Comparison of ENCODE assay signal across 1 cellular context in the genomic region with DNA sequence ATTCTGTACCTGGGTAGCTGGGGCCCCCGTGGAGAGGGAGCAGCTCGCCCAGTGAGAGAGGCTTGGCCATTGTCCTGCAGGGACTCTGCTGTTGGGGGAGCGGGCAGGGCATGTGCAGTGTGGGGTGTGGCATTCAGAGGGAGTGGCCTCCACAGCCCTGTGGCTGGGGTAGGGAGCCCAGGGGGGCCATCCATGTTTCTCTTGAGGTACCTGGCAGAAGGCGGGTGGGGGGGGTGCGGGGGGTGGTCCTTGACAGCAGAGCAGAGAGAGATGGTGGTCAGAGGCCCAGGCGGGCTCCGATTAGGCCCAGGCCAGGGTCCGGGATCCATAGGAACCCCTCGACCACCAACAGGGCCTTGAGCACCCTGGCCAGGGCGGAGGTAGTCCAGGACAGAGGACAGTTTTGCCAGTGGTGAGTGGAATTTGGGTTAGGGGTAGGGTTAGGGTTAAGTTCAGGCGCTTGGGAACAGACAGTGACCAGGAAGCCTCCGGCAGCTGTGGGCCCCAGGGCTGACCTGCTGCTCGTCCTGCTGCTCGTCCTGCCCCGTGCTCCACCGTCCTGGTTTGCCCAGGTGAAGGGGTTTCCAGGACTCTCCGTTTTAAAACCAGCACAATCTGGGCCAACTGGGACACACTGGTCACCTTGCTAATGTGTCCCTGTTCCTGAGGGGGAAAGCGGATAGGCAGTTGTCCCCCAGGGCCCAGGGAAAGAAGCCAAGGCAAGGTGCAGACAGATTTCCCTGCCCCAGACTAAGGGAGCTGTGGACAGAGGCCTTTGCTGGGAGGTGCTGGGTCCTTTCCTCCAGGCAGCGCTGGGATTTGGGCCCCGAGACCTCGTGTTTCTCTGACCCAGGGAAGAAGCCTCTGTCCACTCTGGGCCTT.
TF ChIP-seq lines count a peak whose summit lies in the region.

No MANE protein-coding gene starts in this region.

TF ChIP-seq in K562, 482 proteins besides CTCF, POLR2A, EP300 and RAD21:
- TF ChIP-seq ZNF184 (CRISPR knock-in tag; IDR thresholded peaks at IDR 0.05) (no peak), ZNF445 (CRISPR knock-in tag; IDR thresholded peaks at IDR 0.05; ENCODE audit: low read depth) (no peak), RREB1 (CRISPR knock-in tag; IDR thresholded peaks at IDR 0.05) (no peak), SAP30 (IDR thresholded peaks at IDR 0.05; ENCODE audit: borderline replicate concordance, insufficient read depth, low read depth, low read length, poor library complexity, severe bottlenecking) (no peak), ZNF511 (CRISPR knock-in tag; IDR thresholded peaks at IDR 0.05) (no peak)
- TF ChIP-seq, protein P1, sequence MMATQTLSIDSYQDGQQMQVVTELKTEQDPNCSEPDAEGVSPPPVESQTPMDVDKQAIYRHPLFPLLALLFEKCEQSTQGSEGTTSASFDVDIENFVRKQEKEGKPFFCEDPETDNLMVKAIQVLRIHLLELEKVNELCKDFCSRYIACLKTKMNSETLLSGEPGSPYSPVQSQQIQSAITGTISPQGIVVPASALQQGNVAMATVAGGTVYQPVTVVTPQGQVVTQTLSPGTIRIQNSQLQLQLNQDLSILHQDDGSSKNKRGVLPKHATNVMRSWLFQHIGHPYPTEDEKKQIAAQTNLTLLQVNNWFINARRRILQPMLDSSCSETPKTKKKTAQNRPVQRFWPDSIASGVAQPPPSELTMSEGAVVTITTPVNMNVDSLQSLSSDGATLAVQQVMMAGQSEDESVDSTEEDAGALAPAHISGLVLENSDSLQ (IDR thresholded peaks at IDR 0.05): no peak
